In the genomic region with DNA sequence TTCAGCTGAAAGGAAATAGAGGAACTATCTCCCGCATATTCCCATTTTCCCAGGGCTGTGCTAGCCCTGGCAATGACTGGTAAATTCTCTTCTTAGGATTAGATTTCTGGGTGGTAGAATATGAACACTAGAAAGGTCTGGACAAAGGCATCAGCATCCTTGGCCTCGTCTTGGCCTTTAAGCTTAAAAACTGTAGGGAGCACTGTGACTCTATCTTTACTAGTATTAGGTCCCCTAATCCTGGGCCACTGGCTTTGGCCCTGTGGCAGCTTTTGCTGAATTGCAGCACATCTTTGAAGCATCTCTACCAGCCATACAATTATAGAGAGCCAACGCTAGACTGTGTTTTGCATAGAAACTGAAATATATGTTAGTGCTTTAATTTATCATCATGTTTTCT, we compare ENCODE assay signal across 11 cellular contexts. TPM values are rescaled to one million over a fixed set of nuclear protein-coding genes. Genes with fewer than 3 reads are reported as not detected.
DNase-seq lines count a peak whose midpoint lies in the region; ATAC-seq and TF ChIP-seq lines count a peak whose summit lies in the region.
"Had no signal": no experiment of that assay in that cellular context is flagged by ENCODE, and none has a peak within 500 bp of the region (broad histone marks: within the 10 kb centered on the region; RNA-seq: fewer than 3 reads in every experiment).

No MANE protein-coding gene starts in this region.

- H3K27me3 Mint-ChIP-seq in activated B cell treated with CpG ODN at 0.5 μM for 24 hours (peaks cover 10% of the 10 kb centered on the region), memory B cell (peaks cover 7% of the 10 kb centered on the region)

- no peak for TF ChIP-seq CTCF in activated B cell treated with CpG ODN at 0.5 μM for 24 hours (IDR thresholded peaks at IDR 0.05)

- intact Hi-C loops in activated B cell treated with CpG ODN at 0.5 μM for 24 hours (cut with micrococcal nuclease): loop anchor here (1.0 to 10.0 kb wide), 4 partner anchors 162 to 836 kb away; partner anchors contain the start of gene MSRB2

- H3K27ac Mint-ChIP-seq in activated B cell treated with CpG ODN at 0.5 μM for 24 hours (no peak overlapping the region), memory B cell (no peak overlapping the region)

- POLR2A ChIA-PET in activated B cell treated with CpG ODN at 0.5 μM for 24 hours (lab: Charles Lee): interaction anchor here (0.6 to 1.4 kb wide), 2 partner anchors 24 to 57 kb away, joined by 4 read pairs; partner anchors contain the start of gene COMMD3

- DNase-seq in NCI-H82 (lab: John Stamatoyannopoulos, UW): peak; percentile 7
- no peak for DNase-seq in NCI-H82 treated with DMSO at 0.1 percent for 48 hours (lab: John Stamatoyannopoulos, UW; ENCODE audit: unreplicated experiment)
- DNase-seq in activated B cell treated with CpG ODN at 0.5 μM for 24 hours: no peak
- DNase-seq in memory B cell (ENCODE audit: low spot score in 2 of 2): no peak
- no peak for DNase-seq in NCI-H2029 treated with DMSO at 0.1 percent for 48 hours (lab: John Stamatoyannopoulos, UW)
- no peak for DNase-seq in amygdala (lab: John Stamatoyannopoulos, UW)
- DNase-seq: cerebellar nuclear complex, NCI-H2107 had no signal

- CTCF ChIA-PET in activated B cell treated with CpG ODN at 0.5 μM for 24 hours (lab: Charles Lee): interaction anchor here (0.6 to 1.2 kb wide), 3 partner anchors 80 to 764 kb away, joined by 3 to 4 read pairs (median 3); no protein-coding TSS in a partner anchor

- H3K36me3 Mint-ChIP-seq in activated B cell treated with CpG ODN at 0.5 μM for 24 hours (ENCODE audit: low read depth) (no peaks in the 10 kb centered on the region), memory B cell (no peaks in the 10 kb centered on the region)

- H3K4me1 Mint-ChIP-seq in activated B cell treated with CpG ODN at 0.5 μM for 24 hours (peaks cover 3% of the 10 kb centered on the region), memory B cell (peaks cover 2% of the 10 kb centered on the region)

- ATAC-seq in HG02642 (IDR thresholded peaks at IDR 0.05; ENCODE audit: poor library complexity, unreplicated experiment): peak; percentile 69
- peak; percentile 52 for ATAC-seq in activated B cell treated with CpG ODN at 0.5 μM for 24 hours (ENCODE audit: low read depth)
- ATAC-seq in memory B cell (ENCODE audit: low read depth): peak; percentile 74
- ATAC-seq in GM19463 (IDR thresholded peaks at IDR 0.05; ENCODE audit: unreplicated experiment): no peak

- H3K9me3 Mint-ChIP-seq in activated B cell treated with CpG ODN at 0.5 μM for 24 hours (no peaks in the 10 kb centered on the region), memory B cell (no peaks in the 10 kb centered on the region)

- H3K4me3 Mint-ChIP-seq in activated B cell treated with CpG ODN at 0.5 μM for 24 hours (no peak overlapping the region), memory B cell (no peak overlapping the region)

RNA-seq across cellular contexts. Expression of gene EBLN1, which starts 41.5 kb away (rescaled TPM):
- not detected in 2 replicates for total RNA-seq in activated B cell treated with CpG ODN at 0.5 μM for 24 hours
- total RNA-seq: renal cortical epithelial cell had no signal

RNA-seq across cellular contexts. Expression of gene COMMD3, which starts 56.9 kb away (rescaled TPM):
- 68.2 and 72.8 TPM in 2 replicates for total RNA-seq in activated B cell treated with CpG ODN at 0.5 μM for 24 hours
